29 cellular contexts compared by ENCODE assay signal in genomic region chr16:20102521-20102920, GRCh38. TPM values are rescaled to one million over a fixed set of nuclear protein-coding genes. Genes with fewer than 3 reads are reported as not detected.
DNase-seq lines count a peak whose midpoint lies in the region; ATAC-seq, FAIRE-seq and TF ChIP-seq lines count a peak whose summit lies in the region.
"Had no signal": no experiment of that assay in that cellular context is flagged by ENCODE, and none has a peak within 500 bp of the region (broad histone marks: within the 10 kb centered on the region; RNA-seq: fewer than 3 reads in every experiment).

No MANE protein-coding gene starts in this region.

- no peak for FAIRE-seq in GM12878 (lab: Jason Lieb, UNC)
- FAIRE-seq: A204.1, GM12891, GM19239 had no signal

- TF ChIP-seq CTCF in HEK293 (tag by site-specific recombination; IDR thresholded peaks at IDR 0.05) (no peak), GM12878 (IDR thresholded peaks at IDR 0.05 in 2 of 3, conservative IDR thresholded peaks at IDR 0.05 in 1 of 3; ENCODE audit: control insufficient read depth in 2 of 3, extremely low read depth in 1 of 3, insufficient read depth in 1 of 3, low read depth in 3 of 3, low read length in 3 of 3) (no peak), endothelial cell (IDR thresholded peaks at IDR 0.05; ENCODE audit: unreplicated experiment) (no peak), adrenal gland (IDR thresholded peaks at IDR 0.05) (no peak)

- TF ChIP-seq RAD21 in GM12878 (IDR thresholded peaks at IDR 0.05; ENCODE audit: insufficient read depth, low read depth, low read length): no peak

- no peak for DNase-seq in GM12878 (ENCODE audit: low read depth, low spot score)
- no peak for DNase-seq in endothelial cell (ENCODE audit: low spot score)
- no peak for DNase-seq in adrenal gland
- no peak for DNase-seq in SJCRH30
- DNase-seq: 8988T; ACHN; BE2C; C1 segment of cervical spinal cord; CD4-positive, alpha-beta memory T cell; CD4-positive, CD25-positive, alpha-beta regulatory T cell; CD8-positive, alpha-beta memory T cell; COR-L47; DMS 273 treated with DMSO at 0.1 percent for 48 hours; DMS153; DMS53; DMS79; DND-41; EL; GDM1 had no signal

- H2AFZ ChIP-seq in GM12878 (ENCODE audit: control insufficient read depth, low read depth, low read length): no peak overlapping the region

- no peak for ATAC-seq in GM12878

- in situ Hi-C loops in GM12878 (cut with MboI): no loop called here

- H3K4me1 Mint-ChIP-seq in endothelial cell (ENCODE audit: unreplicated experiment): no peaks in the 10 kb centered on the region
- H3K4me1 Mint-ChIP-seq: CD14-positive monocyte; CD4-positive, alpha-beta memory T cell; CD4-positive, CD25-positive, alpha-beta regulatory T cell; CD8-positive, alpha-beta memory T cell had no signal

- peak overlapping the region; percentile 14 for H3K4me3 Mint-ChIP-seq in endothelial cell (ENCODE audit: unreplicated experiment)
- H3K4me3 Mint-ChIP-seq: CD14-positive monocyte; CD4-positive, alpha-beta memory T cell; CD4-positive, CD25-positive, alpha-beta regulatory T cell; CD8-positive, alpha-beta memory T cell had no signal

- H3K9me3 ChIP-seq in HEK293 (ENCODE audit: control insufficient read depth, insufficient read depth, low read depth, low read length): no peaks in the 10 kb centered on the region
- no peaks in the 10 kb centered on the region for H3K9me3 ChIP-seq in GM12878 (replicated peaks; ENCODE audit: control insufficient read depth, insufficient read depth, low read length)
- H3K9me3 ChIP-seq in adrenal gland (replicated peaks in 1 of 3): no peaks in the 10 kb centered on the region
- no peaks in the 10 kb centered on the region for H3K9me3 ChIP-seq in SJCRH30 (replicated peaks)
- H3K9me3 ChIP-seq: BE2C, BLaER1 had no signal

- H3K4me2 ChIP-seq in GM12878 (ENCODE audit: control insufficient read depth, insufficient read depth): no peak overlapping the region
- H3K4me2 ChIP-seq: BLaER1 had no signal

- RAD21 ChIA-PET in GM12878 (lab: Charles Lee; ENCODE audit: unreplicated experiment): no interaction called here

- H3K4me3 ChIP-seq in HEK293 (ENCODE audit: low read depth, low read length) (no peak overlapping the region), GM12878 (no peak overlapping the region), adrenal gland (no peak overlapping the region), SJCRH30 (no peak overlapping the region)
- H3K4me3 ChIP-seq: BLaER1 had no signal

- no peaks in the 10 kb centered on the region for H3K9me3 Mint-ChIP-seq in endothelial cell (ENCODE audit: unreplicated experiment)

- no peaks in the 10 kb centered on the region for H4K20me1 ChIP-seq in GM12878 (ENCODE audit: control insufficient read depth, insufficient read depth)
- H4K20me1 ChIP-seq: BLaER1 had no signal

- H3K27ac ChIP-seq in HEK293 (ENCODE audit: extremely low read depth, low read depth, low read length) (no peak overlapping the region), GM12878 (ENCODE audit: control insufficient read depth, insufficient read depth) (no peak overlapping the region), adrenal gland (no peak overlapping the region), SJCRH30 (no peak overlapping the region)
- H3K27ac ChIP-seq: BLaER1 had no signal

- no peaks in the 10 kb centered on the region for H3K27me3 ChIP-seq in GM12878 (replicated peaks in 1 of 2; ENCODE audit: control insufficient read depth in 2 of 2, insufficient read depth in 2 of 2, low read length in 1 of 2)
- H3K27me3 ChIP-seq in adrenal gland: no peaks in the 10 kb centered on the region
- no peaks in the 10 kb centered on the region for H3K27me3 ChIP-seq in SJCRH30
- H3K27me3 ChIP-seq: BE2C, BLaER1 had no signal

- SMC1A ChIA-PET in GM12878 (lab: Charles Lee; ENCODE audit: uncharacterized antibody, unreplicated experiment): no interaction called here

- TF ChIP-seq POLR2A in GM12878 (IDR thresholded peaks at IDR 0.05; ENCODE audit: low read depth, low read length): no peak
- TF ChIP-seq POLR2A in adrenal gland (IDR thresholded peaks at IDR 0.05): no peak

- intact Hi-C loops in GM12878 (cut with micrococcal nuclease; ENCODE audit: unreplicated experiment): no loop called here
- intact Hi-C loops in adrenal gland (cut with DNase I): no loop called here

- no peaks in the 10 kb centered on the region for H3K36me3 Mint-ChIP-seq in endothelial cell (ENCODE audit: low read depth, unreplicated experiment)
- H3K36me3 Mint-ChIP-seq: CD14-positive monocyte; CD4-positive, alpha-beta memory T cell; CD4-positive, CD25-positive, alpha-beta regulatory T cell; CD8-positive, alpha-beta memory T cell had no signal

- TF ChIP-seq EP300 in GM12878 (IDR thresholded peaks at IDR 0.05; ENCODE audit: borderline replicate concordance in 1 of 2, control insufficient read depth in 1 of 2, low read depth in 2 of 2, low read length in 2 of 2): no peak

- no peaks in the 10 kb centered on the region for H3K4me1 ChIP-seq in HEK293 (ENCODE audit: control insufficient read depth, insufficient read depth, low read length)
- H3K4me1 ChIP-seq in GM12878 (ENCODE audit: control insufficient read depth, insufficient read depth, low read length): no peaks in the 10 kb centered on the region
- no peaks in the 10 kb centered on the region for H3K4me1 ChIP-seq in adrenal gland (replicated peaks in 1 of 2)
- no peaks in the 10 kb centered on the region for H3K4me1 ChIP-seq in SJCRH30
- H3K4me1 ChIP-seq: BE2C, BLaER1 had no signal

- H3K36me3 ChIP-seq in HEK293 (ENCODE audit: control insufficient read depth in 2 of 2, insufficient read depth in 1 of 2, low read length in 2 of 2): no peaks in the 10 kb centered on the region
- H3K36me3 ChIP-seq in GM12878 (ENCODE audit: control insufficient read depth in 2 of 2, insufficient read depth in 2 of 2, low read length in 1 of 2): no peaks in the 10 kb centered on the region
- no peaks in the 10 kb centered on the region for H3K36me3 ChIP-seq in adrenal gland (replicated peaks in 1 of 2)
- no peaks in the 10 kb centered on the region for H3K36me3 ChIP-seq in SJCRH30
- H3K36me3 ChIP-seq: BE2C, BLaER1 had no signal

- peaks cover 2% of the 10 kb centered on the region for H3K27me3 Mint-ChIP-seq in endothelial cell (ENCODE audit: unreplicated experiment)
- H3K27me3 Mint-ChIP-seq: CD4-positive, alpha-beta memory T cell; CD4-positive, CD25-positive, alpha-beta regulatory T cell had no signal

- no TSS peak for BruUV-seq in GM12878 (replicated peaks; lab: Mats Ljungman, UMichigan)

- WGBS in GM12878 (ENCODE audit: insufficient coverage, insufficient replicate concordance, low lambda C conversion rate, missing lambda C conversion rate): 9% methylated on average over 1 of the region's 1 CpG
- WGBS in adrenal gland, 4 donors: 55 to 80% (median 62%) methylated on average over 1 of the region's 1 CpG

- H3K79me2 ChIP-seq in GM12878 (ENCODE audit: control insufficient read depth, insufficient read depth, low read length): no peaks in the 10 kb centered on the region

- H3K27ac Mint-ChIP-seq in endothelial cell (ENCODE audit: unreplicated experiment): no peak overlapping the region
- H3K27ac Mint-ChIP-seq: CD14-positive monocyte; CD4-positive, CD25-positive, alpha-beta regulatory T cell; CD8-positive, alpha-beta memory T cell had no signal

- POLR2A ChIA-PET in HEK293 (lab: Yijun Ruan, JAX) (no interaction called here), GM12878 (lab: Charles Lee) (no interaction called here)

- CTCF ChIA-PET in HEK293 (lab: Yijun Ruan, JAX) (no interaction called here), GM12878 (lab: Yijun Ruan, JAX) (no interaction called here)

- H3K9ac ChIP-seq in GM12878 (ENCODE audit: control insufficient read depth, insufficient read depth, low read length): no peak overlapping the region
- H3K9ac ChIP-seq: BLaER1 had no signal

TF ChIP-seq in HEK293, 187 proteins besides CTCF, POLR2A, EP300 and RAD21 (continues in another document):
- TF ChIP-seq ZNF776 (tag by site-specific recombination; IDR thresholded peaks at IDR 0.05; ENCODE audit: borderline replicate concordance): 0 out of 2 replicates have a peak, but pooled peaks have one; percentile 48

TF ChIP-seq in GM12878, 131 proteins besides CTCF, POLR2A, EP300 and RAD21 (continues in another document):
- no peak for TF ChIP-seq SMAD1 (IDR thresholded peaks at IDR 0.05; ENCODE audit: low read depth, partially characterized antibody)

RNA-seq across cellular contexts. Expression of gene GPR139, which starts 28.8 kb away (rescaled TPM):
- not detected in 2 replicates for total RNA-seq in GM12878 (2013; cell fraction: nucleolus; rRNA removed)
- total RNA-seq in GM12878 (2014; rRNA removed) (not detected in 2 replicates), GM12878 (2014; rRNA removed; fragmentation: Illumina TruSeq; extraction: Trizol) (not detected in 2 replicates), GM12878 (2021) (not detected in 2 replicates), endothelial cell (ENCODE audit: unreplicated experiment) (not detected), adrenal gland (not detected)
- polyA plus RNA-seq in GM12878 (2011; ENCODE audit: low read depth): not detected
- polyA plus RNA-seq in GM12878 (2011; rRNA removed) (not detected in 2 replicates), GM12878 (2014; fragmentation: Illumina TruSeq; extraction: Trizol) (not detected in 2 replicates), GM12878 (2014; fragmentation: Nextera tagmentation; extraction: Ambion mirVana) (not detected), GM12878 (2014; rRNA removed) (not detected in 2 replicates), GM12878 (2016; fragmentation: Nextera tagmentation; extraction: Ambion mirVana) (not detected), adrenal gland (not detected)
- polyA plus RNA-seq in GM12878 (2011; cell fraction: cytosol; rRNA removed): not detected in 2 replicates
- not detected in 2 replicates for polyA plus RNA-seq in GM12878 (2011; cell fraction: nucleus; rRNA removed)
- not detected in 2 replicates for polyA plus RNA-seq in GM12878 (2012)
- polyA minus RNA-seq in GM12878 (2011; rRNA and poly(A)+ RNA removed): not detected in 2 replicates
- polyA minus RNA-seq in GM12878 (2011; cell fraction: cytosol; rRNA and poly(A)+ RNA removed): not detected in 2 replicates
- not detected in 2 replicates for polyA minus RNA-seq in GM12878 (2011; cell fraction: nucleus; rRNA and poly(A)+ RNA removed)
- not detected in 2 replicates for total RNA-seq in SJCRH30 (2014; rRNA removed; shearing (Covaris generic))
- total RNA-seq: A673; CD4-positive, alpha-beta memory T cell; CD4-positive, CD25-positive, alpha-beta regulatory T cell; CD8-positive, alpha-beta memory T cell; Daoy; G401 had no signal
- polyA plus RNA-seq: AG04450; CD14-positive monocyte; CD4-positive, alpha-beta memory T cell; CD4-positive, CD25-positive, alpha-beta regulatory T cell; CD8-positive, alpha-beta memory T cell had no signal
